In the genomic region with DNA sequence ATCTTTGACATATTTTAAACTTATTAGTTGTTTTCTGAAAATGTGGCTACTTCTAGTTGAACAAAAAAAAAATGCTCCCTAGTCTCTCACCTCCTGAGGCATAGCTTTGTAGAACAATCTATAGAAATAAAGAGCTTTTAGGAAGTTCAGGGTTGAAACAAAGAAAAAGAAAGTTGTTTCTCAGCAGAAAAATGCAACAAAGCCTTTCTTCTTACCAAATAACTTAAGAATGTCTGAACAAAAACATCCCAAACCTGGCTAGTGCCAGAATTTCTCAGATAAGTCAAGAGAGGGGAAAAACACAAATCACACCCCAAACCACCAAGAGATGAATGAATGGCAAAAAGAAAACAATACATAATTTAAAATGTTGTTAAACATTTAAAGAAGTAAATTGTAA, we compare ENCODE assay signal across 9 cellular contexts.
DNase-seq lines count a peak whose midpoint lies in the region; ATAC-seq and TF ChIP-seq lines count a peak whose summit lies in the region.
"Had no signal": no experiment of that assay in that cellular context is flagged by ENCODE, and none has a peak within 500 bp of the region (broad histone marks: within the 10 kb centered on the region; RNA-seq: fewer than 3 reads in every experiment).

No MANE protein-coding gene starts in this region.

- in situ Hi-C loops in gastrocnemius medialis (cut with MboI; ENCODE audit: low sequenced_read_pairs in 4 of 4) = no loop called here

- H3K27me3 ChIP-seq in esophagus squamous epithelium (no peaks in the 10 kb centered on the region), gastrocnemius medialis (no peaks in the 10 kb centered on the region)

- ATAC-seq in SK-N-SH treated with all-trans-retinoic acid at 6 μM for 48 hours (peak; percentile 39; the same call in 2 of the 3 replicates), gastrocnemius medialis (no peak), GM18502 (IDR thresholded peaks at IDR 0.05; ENCODE audit: poor library complexity, unreplicated experiment) (no peak), GM21529 (IDR thresholded peaks at IDR 0.05; ENCODE audit: unreplicated experiment) (no peak), GM18505 (IDR thresholded peaks at IDR 0.05; ENCODE audit: unreplicated experiment) (no peak)

- peak overlapping the region; percentile 52 to 74 (median 72) for H3K27ac ChIP-seq in esophagus squamous epithelium
- peak overlapping the region in 3 of 4 donors; percentile 9 to 69 (median 43) for H3K27ac ChIP-seq in gastrocnemius medialis

- H3K4me1 ChIP-seq in esophagus squamous epithelium = peaks cover 18 to 45% (median 27%) of the 10 kb centered on the region in 3 donors
- peaks cover 0 to 13% of the 10 kb centered on the region in 2 donors for H3K4me1 ChIP-seq in gastrocnemius medialis

- TF ChIP-seq CTCF in esophagus squamous epithelium (IDR thresholded peaks at IDR 0.05) = no peak
- no peak for TF ChIP-seq CTCF in gastrocnemius medialis (IDR thresholded peaks at IDR 0.05 in 4 of 5, conservative IDR thresholded peaks at IDR 0.05 in 1 of 5)

- H3K9me3 ChIP-seq in esophagus squamous epithelium (no peaks in the 10 kb centered on the region), gastrocnemius medialis (no peaks in the 10 kb centered on the region)

- TF ChIP-seq POLR2A in esophagus squamous epithelium (IDR thresholded peaks at IDR 0.05) (no peak), gastrocnemius medialis (IDR thresholded peaks at IDR 0.05) (no peak), GM18505 (IDR thresholded peaks at IDR 0.05; ENCODE audit: borderline replicate concordance, extremely low read depth, insufficient read depth, insufficient read length) (no peak)

- intact Hi-C loops in esophagus squamous epithelium (cut with DNase I) (no loop called here), gastrocnemius medialis (cut with DNase I; ENCODE audit: low total_unique reads) (no loop called here)

- DNase-seq in EH (ENCODE audit: low read depth) (peak; percentile 66), esophagus squamous epithelium (lab: John Stamatoyannopoulos, UW) (no peak), gastrocnemius medialis (no peak), cortex of kidney (lab: John Stamatoyannopoulos, UW) (no peak)
- DNase-seq: NCI-H69 had no signal

- H3K4me3 ChIP-seq in esophagus squamous epithelium = no peak overlapping the region
- no peak overlapping the region for H3K4me3 ChIP-seq in gastrocnemius medialis

- no peaks in the 10 kb centered on the region for H3K36me3 ChIP-seq in esophagus squamous epithelium
- no peaks in the 10 kb centered on the region for H3K36me3 ChIP-seq in gastrocnemius medialis

TF ChIP-seq in SK-N-SH treated with all-trans-retinoic acid at 6 μM for 48 hours, 23 proteins besides CTCF, POLR2A, EP300 and RAD21:
- TF ChIP-seq ESRRG (CRISPR knock-in tag; IDR thresholded peaks at IDR 0.05) (no peak), ISL1 (CRISPR knock-in tag; IDR thresholded peaks at IDR 0.05) (no peak; the same call in 1 of the 2 replicates), ZFP30 (CRISPR knock-in tag; IDR thresholded peaks at IDR 0.05) (no peak), ZFP3 (CRISPR knock-in tag; IDR thresholded peaks at IDR 0.05) (no peak), TCF4 (CRISPR knock-in tag; IDR thresholded peaks at IDR 0.05; ENCODE audit: borderline replicate concordance) (no peak), ZNF565 (CRISPR knock-in tag; conservative IDR thresholded peaks at IDR 0.05; ENCODE audit: low read depth) (no peak), ZNF8 (CRISPR knock-in tag; IDR thresholded peaks at IDR 0.05) (no peak), ZNF70 (CRISPR knock-in tag; IDR thresholded peaks at IDR 0.05) (no peak), TOX (CRISPR knock-in tag; IDR thresholded peaks at IDR 0.05; ENCODE audit: borderline replicate concordance) (no peak), GLIS3 (CRISPR knock-in tag; IDR thresholded peaks at IDR 0.05) (no peak), ZC3H10 (CRISPR knock-in tag; IDR thresholded peaks at IDR 0.05) (no peak), ARNTL (CRISPR knock-in tag; IDR thresholded peaks at IDR 0.05; ENCODE audit: borderline replicate concordance, low read depth) (no peak), BACH2 (CRISPR knock-in tag; IDR thresholded peaks at IDR 0.05; ENCODE audit: borderline replicate concordance) (no peak), PPARA (CRISPR knock-in tag; IDR thresholded peaks at IDR 0.05; ENCODE audit: borderline replicate concordance) (no peak), OSR1 (CRISPR knock-in tag; IDR thresholded peaks at IDR 0.05) (no peak), RARB (CRISPR knock-in tag; IDR thresholded peaks at IDR 0.05) (no peak)
- TF ChIP-seq, protein P1, sequence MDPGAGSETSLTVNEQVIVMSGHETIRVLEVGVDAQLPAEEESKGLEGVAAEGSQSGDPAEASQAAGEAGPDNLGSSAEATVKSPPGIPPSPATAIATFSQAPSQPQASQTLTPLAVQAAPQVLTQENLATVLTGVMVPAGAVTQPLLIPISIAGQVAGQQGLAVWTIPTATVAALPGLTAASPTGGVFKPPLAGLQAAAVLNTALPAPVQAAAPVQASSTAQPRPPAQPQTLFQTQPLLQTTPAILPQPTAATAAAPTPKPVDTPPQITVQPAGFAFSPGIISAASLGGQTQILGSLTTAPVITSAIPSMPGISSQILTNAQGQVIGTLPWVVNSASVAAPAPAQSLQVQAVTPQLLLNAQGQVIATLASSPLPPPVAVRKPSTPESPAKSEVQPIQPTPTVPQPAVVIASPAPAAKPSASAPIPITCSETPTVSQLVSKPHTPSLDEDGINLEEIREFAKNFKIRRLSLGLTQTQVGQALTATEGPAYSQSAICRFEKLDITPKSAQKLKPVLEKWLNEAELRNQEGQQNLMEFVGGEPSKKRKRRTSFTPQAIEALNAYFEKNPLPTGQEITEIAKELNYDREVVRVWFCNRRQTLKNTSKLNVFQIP (CRISPR knock-in tag; IDR thresholded peaks at IDR 0.05; ENCODE audit: borderline replicate concordance, low read depth) = no peak
- TF ChIP-seq, protein P2, sequence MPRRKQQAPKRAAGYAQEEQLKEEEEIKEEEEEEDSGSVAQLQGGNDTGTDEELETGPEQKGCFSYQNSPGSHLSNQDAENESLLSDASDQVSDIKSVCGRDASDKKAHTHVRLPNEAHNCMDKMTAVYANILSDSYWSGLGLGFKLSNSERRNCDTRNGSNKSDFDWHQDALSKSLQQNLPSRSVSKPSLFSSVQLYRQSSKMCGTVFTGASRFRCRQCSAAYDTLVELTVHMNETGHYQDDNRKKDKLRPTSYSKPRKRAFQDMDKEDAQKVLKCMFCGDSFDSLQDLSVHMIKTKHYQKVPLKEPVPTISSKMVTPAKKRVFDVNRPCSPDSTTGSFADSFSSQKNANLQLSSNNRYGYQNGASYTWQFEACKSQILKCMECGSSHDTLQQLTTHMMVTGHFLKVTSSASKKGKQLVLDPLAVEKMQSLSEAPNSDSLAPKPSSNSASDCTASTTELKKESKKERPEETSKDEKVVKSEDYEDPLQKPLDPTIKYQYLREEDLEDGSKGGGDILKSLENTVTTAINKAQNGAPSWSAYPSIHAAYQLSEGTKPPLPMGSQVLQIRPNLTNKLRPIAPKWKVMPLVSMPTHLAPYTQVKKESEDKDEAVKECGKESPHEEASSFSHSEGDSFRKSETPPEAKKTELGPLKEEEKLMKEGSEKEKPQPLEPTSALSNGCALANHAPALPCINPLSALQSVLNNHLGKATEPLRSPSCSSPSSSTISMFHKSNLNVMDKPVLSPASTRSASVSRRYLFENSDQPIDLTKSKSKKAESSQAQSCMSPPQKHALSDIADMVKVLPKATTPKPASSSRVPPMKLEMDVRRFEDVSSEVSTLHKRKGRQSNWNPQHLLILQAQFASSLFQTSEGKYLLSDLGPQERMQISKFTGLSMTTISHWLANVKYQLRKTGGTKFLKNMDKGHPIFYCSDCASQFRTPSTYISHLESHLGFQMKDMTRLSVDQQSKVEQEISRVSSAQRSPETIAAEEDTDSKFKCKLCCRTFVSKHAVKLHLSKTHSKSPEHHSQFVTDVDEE (CRISPR knock-in tag; IDR thresholded peaks at IDR 0.05) = no peak
- TF ChIP-seq, protein P3, sequence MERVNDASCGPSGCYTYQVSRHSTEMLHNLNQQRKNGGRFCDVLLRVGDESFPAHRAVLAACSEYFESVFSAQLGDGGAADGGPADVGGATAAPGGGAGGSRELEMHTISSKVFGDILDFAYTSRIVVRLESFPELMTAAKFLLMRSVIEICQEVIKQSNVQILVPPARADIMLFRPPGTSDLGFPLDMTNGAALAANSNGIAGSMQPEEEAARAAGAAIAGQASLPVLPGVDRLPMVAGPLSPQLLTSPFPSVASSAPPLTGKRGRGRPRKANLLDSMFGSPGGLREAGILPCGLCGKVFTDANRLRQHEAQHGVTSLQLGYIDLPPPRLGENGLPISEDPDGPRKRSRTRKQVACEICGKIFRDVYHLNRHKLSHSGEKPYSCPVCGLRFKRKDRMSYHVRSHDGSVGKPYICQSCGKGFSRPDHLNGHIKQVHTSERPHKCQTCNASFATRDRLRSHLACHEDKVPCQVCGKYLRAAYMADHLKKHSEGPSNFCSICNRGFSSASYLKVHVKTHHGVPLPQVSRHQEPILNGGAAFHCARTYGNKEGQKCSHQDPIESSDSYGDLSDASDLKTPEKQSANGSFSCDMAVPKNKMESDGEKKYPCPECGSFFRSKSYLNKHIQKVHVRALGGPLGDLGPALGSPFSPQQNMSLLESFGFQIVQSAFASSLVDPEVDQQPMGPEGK (CRISPR knock-in tag; IDR thresholded peaks at IDR 0.05; ENCODE audit: borderline replicate concordance) = no peak
- TF ChIP-seq, protein P4, sequence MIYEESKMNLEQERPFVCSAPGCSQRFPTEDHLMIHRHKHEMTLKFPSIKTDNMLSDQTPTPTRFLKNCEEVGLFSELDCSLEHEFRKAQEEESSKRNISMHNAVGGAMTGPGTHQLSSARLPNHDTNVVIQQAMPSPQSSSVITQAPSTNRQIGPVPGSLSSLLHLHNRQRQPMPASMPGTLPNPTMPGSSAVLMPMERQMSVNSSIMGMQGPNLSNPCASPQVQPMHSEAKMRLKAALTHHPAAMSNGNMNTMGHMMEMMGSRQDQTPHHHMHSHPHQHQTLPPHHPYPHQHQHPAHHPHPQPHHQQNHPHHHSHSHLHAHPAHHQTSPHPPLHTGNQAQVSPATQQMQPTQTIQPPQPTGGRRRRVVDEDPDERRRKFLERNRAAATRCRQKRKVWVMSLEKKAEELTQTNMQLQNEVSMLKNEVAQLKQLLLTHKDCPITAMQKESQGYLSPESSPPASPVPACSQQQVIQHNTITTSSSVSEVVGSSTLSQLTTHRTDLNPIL (CRISPR knock-in tag; IDR thresholded peaks at IDR 0.05; ENCODE audit: low read depth) = no peak
